In the genomic region with DNA sequence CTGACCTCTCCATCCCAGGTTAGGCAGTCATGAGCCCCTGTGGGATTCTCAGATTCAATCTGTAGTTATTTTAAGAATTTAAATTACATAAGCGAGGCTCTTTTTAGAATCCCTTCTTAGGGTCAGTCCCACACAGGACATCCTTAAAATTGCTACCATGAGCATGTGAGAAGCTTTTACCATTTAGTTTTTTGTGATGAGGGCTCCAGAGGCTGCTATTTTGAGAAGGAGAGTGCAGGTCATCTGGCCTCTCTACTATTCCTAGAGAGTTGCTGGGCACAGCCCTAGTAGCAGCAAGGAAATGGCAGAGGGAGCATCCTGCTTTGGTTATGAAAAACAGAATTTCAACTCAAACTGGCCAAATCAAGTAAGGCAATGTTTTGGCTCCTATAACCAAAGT, we compare ENCODE assay signal across 1 cellular context.
TF ChIP-seq lines count a peak whose summit lies in the region.

No MANE protein-coding gene starts in this region.

TF ChIP-seq in GM23338, 12 proteins besides CTCF, POLR2A, EP300 and RAD21 (continued from another document):
- TF ChIP-seq EZH2 (IDR thresholded peaks at IDR 0.05; ENCODE audit: low read depth, unreplicated experiment): no peak
- TF ChIP-seq, protein P1, sequence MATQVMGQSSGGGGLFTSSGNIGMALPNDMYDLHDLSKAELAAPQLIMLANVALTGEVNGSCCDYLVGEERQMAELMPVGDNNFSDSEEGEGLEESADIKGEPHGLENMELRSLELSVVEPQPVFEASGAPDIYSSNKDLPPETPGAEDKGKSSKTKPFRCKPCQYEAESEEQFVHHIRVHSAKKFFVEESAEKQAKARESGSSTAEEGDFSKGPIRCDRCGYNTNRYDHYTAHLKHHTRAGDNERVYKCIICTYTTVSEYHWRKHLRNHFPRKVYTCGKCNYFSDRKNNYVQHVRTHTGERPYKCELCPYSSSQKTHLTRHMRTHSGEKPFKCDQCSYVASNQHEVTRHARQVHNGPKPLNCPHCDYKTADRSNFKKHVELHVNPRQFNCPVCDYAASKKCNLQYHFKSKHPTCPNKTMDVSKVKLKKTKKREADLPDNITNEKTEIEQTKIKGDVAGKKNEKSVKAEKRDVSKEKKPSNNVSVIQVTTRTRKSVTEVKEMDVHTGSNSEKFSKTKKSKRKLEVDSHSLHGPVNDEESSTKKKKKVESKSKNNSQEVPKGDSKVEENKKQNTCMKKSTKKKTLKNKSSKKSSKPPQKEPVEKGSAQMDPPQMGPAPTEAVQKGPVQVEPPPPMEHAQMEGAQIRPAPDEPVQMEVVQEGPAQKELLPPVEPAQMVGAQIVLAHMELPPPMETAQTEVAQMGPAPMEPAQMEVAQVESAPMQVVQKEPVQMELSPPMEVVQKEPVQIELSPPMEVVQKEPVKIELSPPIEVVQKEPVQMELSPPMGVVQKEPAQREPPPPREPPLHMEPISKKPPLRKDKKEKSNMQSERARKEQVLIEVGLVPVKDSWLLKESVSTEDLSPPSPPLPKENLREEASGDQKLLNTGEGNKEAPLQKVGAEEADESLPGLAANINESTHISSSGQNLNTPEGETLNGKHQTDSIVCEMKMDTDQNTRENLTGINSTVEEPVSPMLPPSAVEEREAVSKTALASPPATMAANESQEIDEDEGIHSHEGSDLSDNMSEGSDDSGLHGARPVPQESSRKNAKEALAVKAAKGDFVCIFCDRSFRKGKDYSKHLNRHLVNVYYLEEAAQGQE (IDR thresholded peaks at IDR 0.05; ENCODE audit: unreplicated experiment): no peak
- TF ChIP-seq, protein P2, sequence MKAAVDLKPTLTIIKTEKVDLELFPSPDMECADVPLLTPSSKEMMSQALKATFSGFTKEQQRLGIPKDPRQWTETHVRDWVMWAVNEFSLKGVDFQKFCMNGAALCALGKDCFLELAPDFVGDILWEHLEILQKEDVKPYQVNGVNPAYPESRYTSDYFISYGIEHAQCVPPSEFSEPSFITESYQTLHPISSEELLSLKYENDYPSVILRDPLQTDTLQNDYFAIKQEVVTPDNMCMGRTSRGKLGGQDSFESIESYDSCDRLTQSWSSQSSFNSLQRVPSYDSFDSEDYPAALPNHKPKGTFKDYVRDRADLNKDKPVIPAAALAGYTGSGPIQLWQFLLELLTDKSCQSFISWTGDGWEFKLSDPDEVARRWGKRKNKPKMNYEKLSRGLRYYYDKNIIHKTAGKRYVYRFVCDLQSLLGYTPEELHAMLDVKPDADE (IDR thresholded peaks at IDR 0.05): no peak
- no peak for TF ChIP-seq POLR2AphosphoS5 (IDR thresholded peaks at IDR 0.05; ENCODE audit: low read depth)
- no peak for TF ChIP-seq JUNB (IDR thresholded peaks at IDR 0.05; ENCODE audit: unreplicated experiment)
- TF ChIP-seq, protein P3, sequence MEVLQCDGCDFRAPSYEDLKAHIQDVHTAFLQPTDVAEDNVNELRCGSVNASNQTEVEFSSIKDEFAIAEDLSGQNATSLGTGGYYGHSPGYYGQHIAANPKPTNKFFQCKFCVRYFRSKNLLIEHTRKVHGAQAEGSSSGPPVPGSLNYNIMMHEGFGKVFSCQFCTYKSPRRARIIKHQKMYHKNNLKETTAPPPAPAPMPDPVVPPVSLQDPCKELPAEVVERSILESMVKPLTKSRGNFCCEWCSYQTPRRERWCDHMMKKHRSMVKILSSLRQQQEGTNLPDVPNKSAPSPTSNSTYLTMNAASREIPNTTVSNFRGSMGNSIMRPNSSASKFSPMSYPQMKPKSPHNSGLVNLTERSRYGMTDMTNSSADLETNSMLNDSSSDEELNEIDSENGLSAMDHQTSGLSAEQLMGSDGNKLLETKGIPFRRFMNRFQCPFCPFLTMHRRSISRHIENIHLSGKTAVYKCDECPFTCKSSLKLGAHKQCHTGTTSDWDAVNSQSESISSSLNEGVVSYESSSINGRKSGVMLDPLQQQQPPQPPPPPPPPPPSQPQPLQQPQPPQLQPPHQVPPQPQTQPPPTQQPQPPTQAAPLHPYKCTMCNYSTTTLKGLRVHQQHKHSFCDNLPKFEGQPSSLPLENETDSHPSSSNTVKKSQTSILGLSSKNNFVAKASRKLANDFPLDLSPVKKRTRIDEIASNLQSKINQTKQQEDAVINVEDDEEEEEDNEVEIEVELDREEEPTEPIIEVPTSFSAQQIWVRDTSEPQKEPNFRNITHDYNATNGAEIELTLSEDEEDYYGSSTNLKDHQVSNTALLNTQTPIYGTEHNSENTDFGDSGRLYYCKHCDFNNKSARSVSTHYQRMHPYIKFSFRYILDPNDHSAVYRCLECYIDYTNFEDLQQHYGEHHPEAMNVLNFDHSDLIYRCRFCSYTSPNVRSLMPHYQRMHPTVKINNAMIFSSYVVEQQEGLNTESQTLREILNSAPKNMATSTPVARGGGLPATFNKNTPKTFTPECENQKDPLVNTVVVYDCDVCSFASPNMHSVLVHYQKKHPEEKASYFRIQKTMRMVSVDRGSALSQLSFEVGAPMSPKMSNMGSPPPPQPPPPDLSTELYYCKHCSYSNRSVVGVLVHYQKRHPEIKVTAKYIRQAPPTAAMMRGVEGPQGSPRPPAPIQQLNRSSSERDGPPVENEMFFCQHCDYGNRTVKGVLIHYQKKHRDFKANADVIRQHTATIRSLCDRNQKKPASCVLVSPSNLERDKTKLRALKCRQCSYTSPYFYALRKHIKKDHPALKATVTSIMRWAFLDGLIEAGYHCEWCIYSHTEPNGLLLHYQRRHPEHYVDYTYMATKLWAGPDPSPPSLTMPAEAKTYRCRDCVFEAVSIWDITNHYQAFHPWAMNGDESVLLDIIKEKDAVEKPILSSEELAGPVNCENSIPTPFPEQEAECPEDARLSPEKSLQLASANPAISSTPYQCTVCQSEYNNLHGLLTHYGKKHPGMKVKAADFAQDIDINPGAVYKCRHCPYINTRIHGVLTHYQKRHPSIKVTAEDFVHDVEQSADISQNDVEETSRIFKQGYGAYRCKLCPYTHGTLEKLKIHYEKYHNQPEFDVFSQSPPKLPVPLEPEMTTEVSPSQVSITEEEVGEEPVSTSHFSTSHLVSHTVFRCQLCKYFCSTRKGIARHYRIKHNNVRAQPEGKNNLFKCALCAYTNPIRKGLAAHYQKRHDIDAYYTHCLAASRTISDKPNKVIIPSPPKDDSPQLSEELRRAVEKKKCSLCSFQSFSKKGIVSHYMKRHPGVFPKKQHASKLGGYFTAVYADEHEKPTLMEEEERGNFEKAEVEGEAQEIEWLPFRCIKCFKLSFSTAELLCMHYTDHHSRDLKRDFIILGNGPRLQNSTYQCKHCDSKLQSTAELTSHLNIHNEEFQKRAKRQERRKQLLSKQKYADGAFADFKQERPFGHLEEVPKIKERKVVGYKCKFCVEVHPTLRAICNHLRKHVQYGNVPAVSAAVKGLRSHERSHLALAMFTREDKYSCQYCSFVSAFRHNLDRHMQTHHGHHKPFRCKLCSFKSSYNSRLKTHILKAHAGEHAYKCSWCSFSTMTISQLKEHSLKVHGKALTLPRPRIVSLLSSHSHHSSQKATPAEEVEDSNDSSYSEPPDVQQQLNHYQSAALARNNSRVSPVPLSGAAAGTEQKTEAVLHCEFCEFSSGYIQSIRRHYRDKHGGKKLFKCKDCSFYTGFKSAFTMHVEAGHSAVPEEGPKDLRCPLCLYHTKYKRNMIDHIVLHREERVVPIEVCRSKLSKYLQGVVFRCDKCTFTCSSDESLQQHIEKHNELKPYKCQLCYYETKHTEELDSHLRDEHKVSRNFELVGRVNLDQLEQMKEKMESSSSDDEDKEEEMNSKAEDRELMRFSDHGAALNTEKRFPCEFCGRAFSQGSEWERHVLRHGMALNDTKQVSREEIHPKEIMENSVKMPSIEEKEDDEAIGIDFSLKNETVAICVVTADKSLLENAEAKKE (CRISPR knock-in tag; IDR thresholded peaks at IDR 0.05): no peak
- no peak for TF ChIP-seq EZH2phosphoT487 (IDR thresholded peaks at IDR 0.05; ENCODE audit: unreplicated experiment)
- TF ChIP-seq ZNF331 (CRISPR knock-in tag; IDR thresholded peaks at IDR 0.05; ENCODE audit: low read depth): no peak
- TF ChIP-seq ZNF114 (CRISPR knock-in tag; IDR thresholded peaks at IDR 0.05): no peak
- no peak for TF ChIP-seq STAT1 (IDR thresholded peaks at IDR 0.05; ENCODE audit: unreplicated experiment)
